Comparison of ENCODE assay signal across 14 cellular contexts in the genomic region with DNA sequence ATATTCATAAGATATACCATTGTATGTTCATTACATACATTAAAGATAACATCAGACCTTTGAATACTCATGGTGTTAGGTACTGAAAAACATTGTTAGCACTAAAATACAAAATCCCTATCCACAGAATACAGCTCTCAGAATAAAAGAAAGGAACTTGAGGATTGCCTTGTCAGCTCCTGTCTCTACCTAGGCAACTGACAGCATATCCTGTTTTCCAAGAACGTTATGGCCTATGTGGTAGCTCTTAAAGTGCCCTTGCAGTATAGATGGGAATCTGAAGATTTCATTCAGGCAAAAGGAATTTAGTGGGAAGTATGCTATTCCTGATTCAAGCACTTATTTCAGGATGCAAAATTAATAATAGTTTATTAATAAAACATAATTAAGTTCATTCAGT. TPM values are rescaled to one million over a fixed set of nuclear protein-coding genes. Genes with fewer than 3 reads are reported as not detected.
DNase-seq lines count a peak whose midpoint lies in the region; ATAC-seq and TF ChIP-seq lines count a peak whose summit lies in the region.
"Had no signal": no experiment of that assay in that cellular context is flagged by ENCODE, and none has a peak within 500 bp of the region (broad histone marks: within the 10 kb centered on the region; RNA-seq: fewer than 3 reads in every experiment).

No MANE protein-coding gene starts in this region.

- H3K27ac Mint-ChIP-seq in activated naive CD4-positive, alpha-beta T cell treated with anti-CD3 and anti-CD28 coated beads, Interleukin-2, amount 10 ng/mL, durations not matched to agents 7 days and 5 days: peak overlapping the region; percentile 17
- H3K27ac Mint-ChIP-seq in WTC11: no peak overlapping the region

- H3K4me3 ChIP-seq in thoracic aorta: peak overlapping the region; percentile 99
- peak overlapping the region in 1 of 2 donors; percentile 14 for H3K4me3 ChIP-seq in foreskin fibroblast (ENCODE audit: low read depth in 1 of 2, low read length in 2 of 2)
- H3K4me3 ChIP-seq: body of pancreas had no signal

- no peak for DNase-seq in activated naive CD4-positive, alpha-beta T cell treated with anti-CD3 and anti-CD28 coated beads, Interleukin-2, amount 10 ng/mL, durations not matched to agents 7 days and 5 days
- no peak for DNase-seq in activated naive CD4-positive, alpha-beta T cell treated with Interleukin-2 at 50 U/mL for 16 hours
- no peak for DNase-seq in WTC11 (ENCODE audit: low spot score)
- peak; percentile 4 for DNase-seq in glomerular visceral epithelial cell (ENCODE audit: extremely low spot score)
- DNase-seq in thoracic aorta (ENCODE audit: low spot score): no peak
- no peak for DNase-seq in NCI-H526 treated with DMSO at 0.1 percent for 48 hours (lab: John Stamatoyannopoulos, UW)
- DNase-seq in foreskin fibroblast: no peak
- DNase-seq: body of pancreas, foreskin melanocyte, mesendoderm, SHP77 treated with DMSO at 0.1 percent for 48 hours, spleen had no signal

- peaks cover 7% of the 10 kb centered on the region for H3K36me3 Mint-ChIP-seq in activated naive CD4-positive, alpha-beta T cell treated with anti-CD3 and anti-CD28 coated beads, Interleukin-2, amount 10 ng/mL, durations not matched to agents 7 days and 5 days
- no peaks in the 10 kb centered on the region for H3K36me3 Mint-ChIP-seq in WTC11
- H3K36me3 Mint-ChIP-seq: CD14-positive monocyte had no signal

- no peaks in the 10 kb centered on the region for H3K27me3 Mint-ChIP-seq in activated naive CD4-positive, alpha-beta T cell treated with anti-CD3 and anti-CD28 coated beads, Interleukin-2, amount 10 ng/mL, durations not matched to agents 7 days and 5 days
- H3K27me3 Mint-ChIP-seq in WTC11 (ENCODE audit: low read depth): no peaks in the 10 kb centered on the region

- no peak for TF ChIP-seq CTCF in WTC11 (IDR thresholded peaks at IDR 0.05)
- TF ChIP-seq CTCF in thoracic aorta (IDR thresholded peaks at IDR 0.05): no peak
- no peak for TF ChIP-seq CTCF in foreskin fibroblast (IDR thresholded peaks at IDR 0.05; ENCODE audit: low read depth, low read length)

- peaks cover 3 to 15% of the 10 kb centered on the region in 2 donors for H3K4me1 ChIP-seq in thoracic aorta (ENCODE audit: control insufficient read depth in 1 of 2, low read depth in 2 of 2)

- CTCF ChIA-PET in activated naive CD4-positive, alpha-beta T cell treated with anti-CD3 and anti-CD28 coated beads, Interleukin-2, amount 10 ng/mL, durations not matched to agents 7 days and 5 days (lab: Charles Lee): no interaction called here
- CTCF ChIA-PET in WTC11 (lab: Charles Lee): interaction anchor here (0.9 to 1.0 kb wide), 2 partner anchors 50 to 258 kb away, joined by 3 read pairs; no protein-coding TSS in a partner anchor

- peak overlapping the region; percentile 99 to 100 for H3K27ac ChIP-seq in thoracic aorta
- H3K27ac ChIP-seq: body of pancreas had no signal

- peaks cover 34% of the 10 kb centered on the region for H3K4me1 Mint-ChIP-seq in activated naive CD4-positive, alpha-beta T cell treated with anti-CD3 and anti-CD28 coated beads, Interleukin-2, amount 10 ng/mL, durations not matched to agents 7 days and 5 days
- H3K4me1 Mint-ChIP-seq in WTC11: peaks cover 27% of the 10 kb centered on the region

- no peaks in the 10 kb centered on the region for H3K9me3 Mint-ChIP-seq in activated naive CD4-positive, alpha-beta T cell treated with anti-CD3 and anti-CD28 coated beads, Interleukin-2, amount 10 ng/mL, durations not matched to agents 7 days and 5 days
- no peaks in the 10 kb centered on the region for H3K9me3 Mint-ChIP-seq in WTC11
- H3K9me3 Mint-ChIP-seq: CD14-positive monocyte had no signal

- no peaks in the 10 kb centered on the region for H3K27me3 ChIP-seq in thoracic aorta (replicated peaks; ENCODE audit: insufficient read depth)
- H3K27me3 ChIP-seq: body of pancreas, spleen had no signal

- H3K9me3 ChIP-seq in thoracic aorta: no peaks in the 10 kb centered on the region
- H3K9me3 ChIP-seq: body of pancreas, spleen had no signal

- ATAC-seq in WTC11 (no peak), thoracic aorta (ENCODE audit: insufficient number of reproducible peaks, low FRiP score, low read depth) (no peak), HG02759 (IDR thresholded peaks at IDR 0.05; ENCODE audit: unreplicated experiment) (no peak)
- ATAC-seq: body of pancreas had no signal

- H3K4me3 Mint-ChIP-seq in activated naive CD4-positive, alpha-beta T cell treated with anti-CD3 and anti-CD28 coated beads, Interleukin-2, amount 10 ng/mL, durations not matched to agents 7 days and 5 days: peak overlapping the region; percentile 83
- H3K4me3 Mint-ChIP-seq in WTC11: peak overlapping the region; percentile 92

- POLR2A ChIA-PET in WTC11 (lab: Charles Lee): no interaction called here

- no peaks in the 10 kb centered on the region for H3K36me3 ChIP-seq in thoracic aorta
- H3K36me3 ChIP-seq: spleen had no signal

TF ChIP-seq in WTC11, 78 proteins besides CTCF, POLR2A, EP300 and RAD21:
- TF ChIP-seq, protein P1, sequence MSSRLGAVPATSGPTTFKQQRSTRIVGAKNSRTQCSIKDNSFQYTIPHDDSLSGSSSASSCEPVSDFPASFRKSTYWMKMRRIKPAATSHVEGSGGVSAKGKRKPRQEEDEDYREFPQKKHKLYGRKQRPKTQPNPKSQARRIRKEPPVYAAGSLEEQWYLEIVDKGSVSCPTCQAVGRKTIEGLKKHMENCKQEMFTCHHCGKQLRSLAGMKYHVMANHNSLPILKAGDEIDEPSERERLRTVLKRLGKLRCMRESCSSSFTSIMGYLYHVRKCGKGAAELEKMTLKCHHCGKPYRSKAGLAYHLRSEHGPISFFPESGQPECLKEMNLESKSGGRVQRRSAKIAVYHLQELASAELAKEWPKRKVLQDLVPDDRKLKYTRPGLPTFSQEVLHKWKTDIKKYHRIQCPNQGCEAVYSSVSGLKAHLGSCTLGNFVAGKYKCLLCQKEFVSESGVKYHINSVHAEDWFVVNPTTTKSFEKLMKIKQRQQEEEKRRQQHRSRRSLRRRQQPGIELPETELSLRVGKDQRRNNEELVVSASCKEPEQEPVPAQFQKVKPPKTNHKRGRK (CRISPR knock-in tag; IDR thresholded peaks at IDR 0.05; ENCODE audit: borderline replicate concordance): no peak
- TF ChIP-seq, protein P2, sequence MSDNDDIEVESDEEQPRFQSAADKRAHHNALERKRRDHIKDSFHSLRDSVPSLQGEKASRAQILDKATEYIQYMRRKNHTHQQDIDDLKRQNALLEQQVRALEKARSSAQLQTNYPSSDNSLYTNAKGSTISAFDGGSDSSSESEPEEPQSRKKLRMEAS (CRISPR knock-in tag; IDR thresholded peaks at IDR 0.05): no peak
- TF ChIP-seq NR2C2 (CRISPR knock-in tag; IDR thresholded peaks at IDR 0.05): no peak
- no peak for TF ChIP-seq ZBTB21 (CRISPR knock-in tag; IDR thresholded peaks at IDR 0.05; ENCODE audit: borderline replicate concordance)
- TF ChIP-seq, protein P3, sequence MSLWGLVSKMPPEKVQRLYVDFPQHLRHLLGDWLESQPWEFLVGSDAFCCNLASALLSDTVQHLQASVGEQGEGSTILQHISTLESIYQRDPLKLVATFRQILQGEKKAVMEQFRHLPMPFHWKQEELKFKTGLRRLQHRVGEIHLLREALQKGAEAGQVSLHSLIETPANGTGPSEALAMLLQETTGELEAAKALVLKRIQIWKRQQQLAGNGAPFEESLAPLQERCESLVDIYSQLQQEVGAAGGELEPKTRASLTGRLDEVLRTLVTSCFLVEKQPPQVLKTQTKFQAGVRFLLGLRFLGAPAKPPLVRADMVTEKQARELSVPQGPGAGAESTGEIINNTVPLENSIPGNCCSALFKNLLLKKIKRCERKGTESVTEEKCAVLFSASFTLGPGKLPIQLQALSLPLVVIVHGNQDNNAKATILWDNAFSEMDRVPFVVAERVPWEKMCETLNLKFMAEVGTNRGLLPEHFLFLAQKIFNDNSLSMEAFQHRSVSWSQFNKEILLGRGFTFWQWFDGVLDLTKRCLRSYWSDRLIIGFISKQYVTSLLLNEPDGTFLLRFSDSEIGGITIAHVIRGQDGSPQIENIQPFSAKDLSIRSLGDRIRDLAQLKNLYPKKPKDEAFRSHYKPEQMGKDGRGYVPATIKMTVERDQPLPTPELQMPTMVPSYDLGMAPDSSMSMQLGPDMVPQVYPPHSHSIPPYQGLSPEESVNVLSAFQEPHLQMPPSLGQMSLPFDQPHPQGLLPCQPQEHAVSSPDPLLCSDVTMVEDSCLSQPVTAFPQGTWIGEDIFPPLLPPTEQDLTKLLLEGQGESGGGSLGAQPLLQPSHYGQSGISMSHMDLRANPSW (CRISPR knock-in tag; conservative IDR thresholded peaks at IDR 0.05; ENCODE audit: low read depth): no peak

RNA-seq across cellular contexts. Expression of a gene that starts 1.8 kb away (rescaled TPM):
- total RNA-seq in WTC11 (2021): 74.2 to 83.8 TPM (median 77.0 TPM) in 3 replicates
- total RNA-seq in thoracic aorta: 100 to 1,000 TPM; 151 to 199 TPM
